ENCODE assay signal across 34 cellular contexts in genomic region chr3:23539185-23539584, GRCh38.
"Had no signal": no experiment of that assay in that cellular context is flagged by ENCODE, and none has a peak within 500 bp of the region (broad histone marks: within the 10 kb centered on the region; RNA-seq: fewer than 3 reads in every experiment).

No MANE protein-coding gene starts in this region.

- H3K4me1 ChIP-seq: body of pancreas, breast epithelium had no signal

- ATAC-seq: activated CD8-positive, alpha-beta T cell treated with anti-CD3 and anti-CD28 coated beads for 36 hours; activated naive CD4-positive, alpha-beta T cell treated with anti-CD3 and anti-CD28 coated beads, Interleukin-2, amount 50 U/mL, for 72 hours; activated T-cell treated with anti-CD3 and anti-CD28 coated beads, Interleukin-2, amount 50 U/mL, for 4 hours; activated T-cell treated with anti-CD3 and anti-CD28 coated beads, Interleukin-2, amount 50 U/mL, for 72 hours; activated T-helper 17 cell treated with anti-CD3 and anti-CD28 coated beads, Interleukin-2, amount 50 U/mL, for 72 hours; body of pancreas; T-helper 17 cell had no signal

- H3K27ac ChIP-seq: adrenal gland, body of pancreas, brain microvascular endothelial cell, breast epithelium, VCaP had no signal

- H3K36me3 Mint-ChIP-seq: activated CD4-positive, alpha-beta memory T cell treated with anti-CD3 and anti-CD28 coated beads for 36 hours had no signal

- H3K9me3 Mint-ChIP-seq: activated B cell treated with CpG ODN at 0.5 μM for 24 hours; activated CD4-positive, alpha-beta memory T cell treated with anti-CD3 and anti-CD28 coated beads for 36 hours; activated CD4-positive, alpha-beta T cell treated with anti-CD3 and anti-CD28 coated beads, Interleukin-2, amount 10 ng/mL, durations not matched to agents 24 days and 14 days; activated CD8-positive, alpha-beta T cell treated with anti-CD3 and anti-CD28 coated beads for 36 hours; activated naive CD4-positive, alpha-beta T cell treated with anti-CD3 and anti-CD28 coated beads for 36 hours; activated naive CD8-positive, alpha-beta T cell treated with anti-CD3 and anti-CD28 coated beads for 36 hours; activated T-cell treated with anti-CD3 and anti-CD28 coated beads, Interleukin-2, amount 50 U/mL, for 4 hours; activated T-helper 1 cell treated with anti-CD3 and anti-CD28 coated beads, Interleukin-12 subunit alpha, Interleukin-12 subunit beta, Interleukin-2, Interleukin-4 antibody, amounts not matched to agents 30 ng/mL and 10 ng/mL and 1 ng/mL, durations not matched to agents 14 hours and 24 hours and 36 hours; activated T-helper 17 cell treated with anti-CD3 and anti-CD28 coated beads, Interleukin-2, amount 50 U/mL, for 72 hours had no signal

- FAIRE-seq: astrocyte, TTC549 had no signal

- H3K36me3 ChIP-seq: adrenal gland, brain microvascular endothelial cell, breast epithelium had no signal

- DNase-seq: activated B cell treated with CpG ODN at 0.5 μM for 24 hours; activated CD4-positive, alpha-beta memory T cell treated with anti-CD3 and anti-CD28 coated beads for 36 hours; activated CD4-positive, alpha-beta T cell treated with anti-CD3 and anti-CD28 coated beads for 4 hours; activated CD4-positive, alpha-beta T cell treated with anti-CD3 and anti-CD28 coated beads, Interleukin-2, amount 10 ng/mL, durations not matched to agents 24 days and 14 days; activated CD4-positive, alpha-beta T cell treated with anti-CD3 and anti-CD28 coated beads, Interleukin-2, amount 50 U/mL, for 1 hour; activated CD4-positive, alpha-beta T cell treated with anti-CD3 and anti-CD28 coated beads, Interleukin-2, amount 50 U/mL, for 4 hours; activated CD4-positive, CD25-positive, alpha-beta regulatory T cell treated with anti-CD3 and anti-CD28 coated beads, Interleukin-2, amount 50 U/mL, for 72 hours; activated CD8-positive, alpha-beta memory T cell treated with anti-CD3 and anti-CD28 coated beads, Interleukin-2, amount 50 U/mL, for 4 hours; activated CD8-positive, alpha-beta T cell treated with anti-CD3 and anti-CD28 coated beads for 36 hours; activated effector memory CD4-positive, alpha-beta T cell treated with anti-CD3 and anti-CD28 coated beads, Interleukin-2, amount 50 U/mL, for 16 hours; activated gamma-delta T cell treated with Interleukin-2 at 50 U/mL for 16 hours; activated naive CD4-positive, alpha-beta T cell; activated naive CD4-positive, alpha-beta T cell treated with anti-CD3 and anti-CD28 coated beads for 36 hours; activated naive CD4-positive, alpha-beta T cell treated with anti-CD3 and anti-CD28 coated beads, Interleukin-2, amount 50 U/mL, for 16 hours; activated naive CD8-positive, alpha-beta T cell treated with anti-CD3 and anti-CD28 coated beads for 36 hours; activated T-cell treated with anti-CD3 and anti-CD28 coated beads for 4 hours; activated T-cell treated with anti-CD3 and anti-CD28 coated beads, Interleukin-2, amount 50 U/mL, for 1 hour; activated T-cell treated with anti-CD3 and anti-CD28 coated beads, Interleukin-2, amount 50 U/mL, for 4 hours; activated T-cell treated with anti-CD3 and anti-CD28 coated beads, Interleukin-2, amount 50 U/mL, for 72 hours; adrenal gland; amniotic stem cell; aorta; body of pancreas; brain microvascular endothelial cell; central memory CD4-positive, alpha-beta T cell; T-helper 17 cell; T1000 had no signal

- H3K27me3 Mint-ChIP-seq: activated B cell treated with CpG ODN at 0.5 μM for 24 hours; activated CD4-positive, alpha-beta T cell treated with anti-CD3 and anti-CD28 coated beads, Interleukin-2, amount 10 ng/mL, durations not matched to agents 24 days and 14 days; activated CD8-positive, alpha-beta T cell treated with anti-CD3 and anti-CD28 coated beads for 36 hours; activated naive CD8-positive, alpha-beta T cell treated with anti-CD3 and anti-CD28 coated beads for 36 hours had no signal

- H3K4me1 Mint-ChIP-seq: activated B cell treated with CpG ODN at 0.5 μM for 24 hours; activated CD4-positive, alpha-beta T cell treated with anti-CD3 and anti-CD28 coated beads, Interleukin-2, amount 10 ng/mL, durations not matched to agents 24 days and 14 days; activated naive CD8-positive, alpha-beta T cell treated with anti-CD3 and anti-CD28 coated beads for 36 hours; activated T-helper 17 cell treated with anti-CD3 and anti-CD28 coated beads, Interleukin-2, amount 50 U/mL, for 72 hours; T-helper 17 cell had no signal

- H3K27me3 ChIP-seq: adrenal gland, body of pancreas, brain microvascular endothelial cell, breast epithelium had no signal

- H3K4me3 ChIP-seq: adrenal gland, body of pancreas, breast epithelium had no signal

- H3K9me3 ChIP-seq: adrenal gland, body of pancreas, breast epithelium had no signal

- H3K4me3 Mint-ChIP-seq: activated B cell treated with CpG ODN at 0.5 μM for 24 hours; activated CD4-positive, alpha-beta memory T cell treated with anti-CD3 and anti-CD28 coated beads for 36 hours; activated CD4-positive, alpha-beta T cell treated with anti-CD3 and anti-CD28 coated beads, Interleukin-2, amount 10 ng/mL, durations not matched to agents 24 days and 14 days; activated CD8-positive, alpha-beta T cell treated with anti-CD3 and anti-CD28 coated beads for 36 hours; activated naive CD4-positive, alpha-beta T cell treated with anti-CD3 and anti-CD28 coated beads for 36 hours; activated naive CD8-positive, alpha-beta T cell treated with anti-CD3 and anti-CD28 coated beads for 36 hours; activated T-cell treated with anti-CD3 and anti-CD28 coated beads, Interleukin-2, amount 50 U/mL, for 4 hours; activated T-cell treated with anti-CD3 and anti-CD28 coated beads, Interleukin-2, amount 50 U/mL, for 72 hours; activated T-helper 1 cell treated with anti-CD3 and anti-CD28 coated beads, Interleukin-12 subunit alpha, Interleukin-12 subunit beta, Interleukin-2, Interleukin-4 antibody, amounts not matched to agents 30 ng/mL and 10 ng/mL and 1 ng/mL, durations not matched to agents 14 hours and 24 hours and 36 hours; activated T-helper 17 cell treated with anti-CD3 and anti-CD28 coated beads, Interleukin-2, amount 50 U/mL, for 72 hours; T-helper 17 cell had no signal

- H3K27ac Mint-ChIP-seq: activated B cell treated with CpG ODN at 0.5 μM for 24 hours; activated CD4-positive, alpha-beta memory T cell treated with anti-CD3 and anti-CD28 coated beads for 36 hours; activated CD4-positive, alpha-beta T cell treated with anti-CD3 and anti-CD28 coated beads, Interleukin-2, amount 10 ng/mL, durations not matched to agents 24 days and 14 days; activated CD8-positive, alpha-beta T cell treated with anti-CD3 and anti-CD28 coated beads for 36 hours; activated naive CD4-positive, alpha-beta T cell treated with anti-CD3 and anti-CD28 coated beads for 36 hours; activated naive CD4-positive, alpha-beta T cell treated with anti-CD3 and anti-CD28 coated beads, Interleukin-2, amount 50 U/mL, for 72 hours; activated naive CD8-positive, alpha-beta T cell treated with anti-CD3 and anti-CD28 coated beads for 36 hours; activated T-cell treated with anti-CD3 and anti-CD28 coated beads, Interleukin-2, amount 50 U/mL, for 72 hours; activated T-helper 1 cell treated with anti-CD3 and anti-CD28 coated beads, Interleukin-12 subunit alpha, Interleukin-12 subunit beta, Interleukin-2, Interleukin-4 antibody, amounts not matched to agents 30 ng/mL and 10 ng/mL and 1 ng/mL, durations not matched to agents 14 hours and 24 hours and 36 hours; activated T-helper 17 cell treated with anti-CD3 and anti-CD28 coated beads, Interleukin-2, amount 50 U/mL, for 72 hours; T-helper 17 cell had no signal
